11 cellular contexts compared by ENCODE assay signal in genomic region chr6:7919871-7920270, GRCh38. TPM values are rescaled to one million over a fixed set of nuclear protein-coding genes. Genes with fewer than 3 reads are reported as not detected.
DNase-seq lines count a peak whose midpoint lies in the region; ATAC-seq, FAIRE-seq and TF ChIP-seq lines count a peak whose summit lies in the region.
"Had no signal": no experiment of that assay in that cellular context is flagged by ENCODE, and none has a peak within 500 bp of the region (broad histone marks: within the 10 kb centered on the region; RNA-seq: fewer than 3 reads in every experiment).

No MANE protein-coding gene starts in this region.

- TF ChIP-seq CTCF in epithelial cell of esophagus (IDR thresholded peaks at IDR 0.05; ENCODE audit: insufficient read depth, low read depth, low read length, missing control alignments) = no peak

- no peak for FAIRE-seq in small intestine (lab: Jason Lieb, UNC)

- H3K9me3 ChIP-seq in small intestine (ENCODE audit: control insufficient read depth, low read depth) = no peaks in the 10 kb centered on the region
- H3K9me3 ChIP-seq: left lung had no signal

- H3K4me3 ChIP-seq in epithelial cell of esophagus (ENCODE audit: low read length) (no peak overlapping the region), small intestine (ENCODE audit: low read depth in 1 of 2, low read length in 2 of 2) (no peak overlapping the region)
- H3K4me3 ChIP-seq: left lung had no signal

- peak; percentile 53 for DNase-seq in HK-2 (ENCODE audit: unreplicated experiment)
- peak; percentile 84 for DNase-seq in NCI-H226
- DNase-seq in epithelial cell of esophagus (ENCODE audit: low read depth) = peak; percentile 95
- DNase-seq in small intestine = peak; percentile 53
- DNase-seq in DMS53 treated with DMSO at 0.1 percent for 48 hours (lab: John Stamatoyannopoulos, UW; ENCODE audit: unreplicated experiment) = no peak
- DNase-seq in KBM-7 = no peak
- DNase-seq: effector CD4-positive, alpha-beta T cell; left lung; posterior cingulate gyrus had no signal

- in situ Hi-C loops in KBM-7 (cut with MboI; ENCODE audit: low pct_unique_long_range_greater_than_20kb, low sequenced_read_pairs) = no loop called here

- no peak for ATAC-seq in HG03521 (IDR thresholded peaks at IDR 0.05; ENCODE audit: unreplicated experiment)
- no peak for ATAC-seq in GM18867 (IDR thresholded peaks at IDR 0.05; ENCODE audit: unreplicated experiment)
- ATAC-seq: left lung had no signal

- no peaks in the 10 kb centered on the region for H3K36me3 ChIP-seq in small intestine (ENCODE audit: control insufficient read depth in 2 of 2, insufficient read depth in 2 of 2, low read length in 2 of 2)
- H3K36me3 ChIP-seq: left lung had no signal

- H3K27ac ChIP-seq in small intestine (ENCODE audit: low read depth in 1 of 2, low read length in 1 of 2) = no peak overlapping the region
- H3K27ac ChIP-seq: left lung had no signal

- H3K4me1 ChIP-seq in small intestine (ENCODE audit: control insufficient read depth in 2 of 2, insufficient read depth in 1 of 2, low read depth in 1 of 2, low read length in 1 of 2) = no peaks in the 10 kb centered on the region
- H3K4me1 ChIP-seq: left lung had no signal

- WGBS in small intestine, 3 donors = 39 to 68% (median 55%) methylated on average over 8 of the region's 8 CpGs

- no peaks in the 10 kb centered on the region for H3K27me3 ChIP-seq in small intestine (ENCODE audit: control insufficient read depth in 2 of 2, insufficient read depth in 2 of 2, low read length in 2 of 2)
- H3K27me3 ChIP-seq: left lung had no signal

RNA-seq across cellular contexts. Expression of gene TXNDC5, which starts 9.3 kb away (rescaled TPM):
- polyA plus RNA-seq in small intestine = 10 to 100 TPM; 19.5 to 87.4 (median 83.2) TPM

Comparison
In these comparisons a context has a peak if more than half of its experiments do, and no peak if none do; other contexts are left out.
1. DNase-seq: peak in HK-2 (single experiment), NCI-H226 (single experiment), epithelial cell of esophagus (single experiment) and small intestine (single experiment); none in DMS53 treated with DMSO at 0.1 percent for 48 hours (single experiment) and KBM-7 (single experiment).